21 cellular contexts compared by ENCODE assay signal in the genomic region with DNA sequence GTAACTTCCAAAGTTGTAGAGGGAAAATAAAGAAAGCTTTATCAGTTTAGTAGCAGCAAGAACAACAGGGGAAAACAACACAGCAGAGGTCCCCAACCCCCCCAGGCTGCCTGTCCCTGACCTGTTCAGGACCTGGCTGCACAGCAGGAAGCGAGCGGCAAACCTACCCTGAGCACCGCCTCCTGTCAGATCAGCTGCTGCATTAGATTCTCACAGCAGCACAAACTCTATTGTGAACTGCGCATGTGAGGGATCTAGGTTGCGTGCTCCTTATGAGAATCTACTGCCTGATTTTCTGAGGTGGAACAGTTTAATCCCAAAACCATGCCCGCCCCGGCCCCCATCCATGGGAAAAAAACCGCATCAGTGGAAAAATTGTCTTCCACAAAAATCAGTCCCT. TPM values are rescaled to one million over a fixed set of nuclear protein-coding genes. Genes with fewer than 3 reads are reported as not detected.
A peak's percentile ranks its signal among the peaks of the same experiment; 100 is the strongest.
DNase-seq lines count a peak whose midpoint lies in the region; ATAC-seq and TF ChIP-seq lines count a peak whose summit lies in the region.
"Had no signal": no experiment of that assay in that cellular context is flagged by ENCODE, and none has a peak within 500 bp of the region (broad histone marks: within the 10 kb centered on the region; RNA-seq: fewer than 3 reads in every experiment).

No MANE protein-coding gene starts in this region.

- peak; percentile 5 for DNase-seq in stimulated activated CD4-positive, alpha-beta T cell treated with anti-CD3 and anti-CD28 coated beads, Interleukin-15, amount 100 ng/mL, for 24 hours
- no peak for DNase-seq in stimulated activated CD4-positive, alpha-beta T cell treated with anti-CD3 and anti-CD28 coated beads, Interleukin-2, amount 100 ng/mL, for 24 hours
- DNase-seq in glutamatergic neuron (peak; percentile 30), NCI-H526 treated with DMSO at 0.1 percent for 48 hours (lab: John Stamatoyannopoulos, UW) (no peak)
- DNase-seq in CD8-positive, alpha-beta T cell = no peak
- DNase-seq: 8988T; activated CD4-positive, alpha-beta T cell treated with anti-CD3 and anti-CD28 coated beads, Interleukin-2, amount 10 ng/mL, durations not matched to agents 7 days and 5 days; activated CD8-positive, alpha-beta memory T cell treated with anti-CD3 and anti-CD28 coated beads, Interleukin-2, amount 50 U/mL, for 4 hours; activated effector memory CD4-positive, alpha-beta T cell treated with anti-CD3 and anti-CD28 coated beads, Interleukin-2, amount 50 U/mL, for 16 hours; left lung; mucosa of descending colon; NCI-H1105 treated with DMSO at 0.1 percent for 48 hours; stimulated activated CD4-positive, alpha-beta T cell treated with anti-CD3 and anti-CD28 coated beads, Interleukin-4, amount 100 ng/mL, for 4 hours; T1000 had no signal

- TF ChIP-seq CTCF in glutamatergic neuron (IDR thresholded peaks at IDR 0.05; ENCODE audit: partially characterized antibody, unreplicated experiment) (no peak), nephron (IDR thresholded peaks at IDR 0.05; ENCODE audit: unreplicated experiment in 3 of 3) (no peak)
- no peak for TF ChIP-seq CTCF in CD8-positive, alpha-beta T cell (IDR thresholded peaks at IDR 0.05)

- no peaks in the 10 kb centered on the region for H3K27me3 Mint-ChIP-seq in glutamatergic neuron (ENCODE audit: unreplicated experiment)
- no peaks in the 10 kb centered on the region for H3K27me3 Mint-ChIP-seq in nephron (ENCODE audit: low read depth)
- no peaks in the 10 kb centered on the region for H3K27me3 Mint-ChIP-seq in CD8-positive, alpha-beta T cell (ENCODE audit: low read depth)
- no peaks in the 10 kb centered on the region for H3K27me3 Mint-ChIP-seq in stimulated activated memory B cell treated with anti-CD40 and anti-IgM and Interleukin-4, amounts not matched to agents 10 μg/mL and 1 μg/mL and 100 μg/mL, for 72 hours
- H3K27me3 Mint-ChIP-seq: activated CD4-positive, alpha-beta T cell treated with anti-CD3 and anti-CD28 coated beads, Interleukin-2, amount 10 ng/mL, durations not matched to agents 7 days and 5 days had no signal

- no peaks in the 10 kb centered on the region for H3K36me3 ChIP-seq in CD8-positive, alpha-beta T cell (ENCODE audit: insufficient read depth, low read length)

- CTCF ChIA-PET in CD8-positive, alpha-beta T cell (lab: Charles Lee) = no interaction called here

- H3K27me3 ChIP-seq in CD8-positive, alpha-beta T cell (ENCODE audit: insufficient read depth, low read length) = no peaks in the 10 kb centered on the region
- H3K27me3 ChIP-seq: BLaER1 treated with 17β-estradiol and CSF1 and Interleukin-3, amounts not matched to agents 10 nM and 100 nM; left lung; suprapubic skin had no signal

- no peak overlapping the region for H3K4me3 Mint-ChIP-seq in glutamatergic neuron (ENCODE audit: unreplicated experiment)
- no peak overlapping the region for H3K4me3 Mint-ChIP-seq in nephron
- H3K4me3 Mint-ChIP-seq in CD8-positive, alpha-beta T cell = no peak overlapping the region
- H3K4me3 Mint-ChIP-seq in stimulated activated memory B cell treated with anti-CD40 and anti-IgM and Interleukin-4, amounts not matched to agents 10 μg/mL and 1 μg/mL and 100 μg/mL, for 72 hours = no peak overlapping the region
- H3K4me3 Mint-ChIP-seq: activated CD4-positive, alpha-beta T cell treated with anti-CD3 and anti-CD28 coated beads, Interleukin-2, amount 10 ng/mL, durations not matched to agents 7 days and 5 days had no signal

- H3K9me3 Mint-ChIP-seq in glutamatergic neuron (ENCODE audit: unreplicated experiment) (no peaks in the 10 kb centered on the region), nephron (no peaks in the 10 kb centered on the region)
- H3K9me3 Mint-ChIP-seq in CD8-positive, alpha-beta T cell = no peaks in the 10 kb centered on the region
- H3K9me3 Mint-ChIP-seq in stimulated activated memory B cell treated with anti-CD40 and anti-IgM and Interleukin-4, amounts not matched to agents 10 μg/mL and 1 μg/mL and 100 μg/mL, for 72 hours = no peaks in the 10 kb centered on the region
- H3K9me3 Mint-ChIP-seq: activated CD4-positive, alpha-beta T cell treated with anti-CD3 and anti-CD28 coated beads, Interleukin-2, amount 10 ng/mL, durations not matched to agents 7 days and 5 days had no signal

- no peak overlapping the region for H3K27ac Mint-ChIP-seq in glutamatergic neuron (ENCODE audit: unreplicated experiment)
- H3K27ac Mint-ChIP-seq in nephron = peak overlapping the region in 2 of 3 experiments; percentile 15 to 21
- H3K27ac Mint-ChIP-seq in CD8-positive, alpha-beta T cell = no peak overlapping the region
- H3K27ac Mint-ChIP-seq in stimulated activated memory B cell treated with anti-CD40 and anti-IgM and Interleukin-4, amounts not matched to agents 10 μg/mL and 1 μg/mL and 100 μg/mL, for 72 hours = no peak overlapping the region
- H3K27ac Mint-ChIP-seq: activated CD4-positive, alpha-beta T cell treated with anti-CD3 and anti-CD28 coated beads, Interleukin-2, amount 10 ng/mL, durations not matched to agents 7 days and 5 days had no signal

- intact Hi-C loops in CD8-positive, alpha-beta T cell (cut with DNase I, micrococcal nuclease) = no loop called here

- H3K4me1 ChIP-seq in CD8-positive, alpha-beta T cell (ENCODE audit: insufficient read depth, low read length) = no peaks in the 10 kb centered on the region
- H3K4me1 ChIP-seq: left lung, suprapubic skin had no signal

- H3K4me1 Mint-ChIP-seq in glutamatergic neuron (ENCODE audit: low read depth, unreplicated experiment) (no peaks in the 10 kb centered on the region), nephron (peaks cover 17% of the 10 kb centered on the region)
- no peaks in the 10 kb centered on the region for H3K4me1 Mint-ChIP-seq in CD8-positive, alpha-beta T cell (ENCODE audit: low read depth)
- no peaks in the 10 kb centered on the region for H3K4me1 Mint-ChIP-seq in stimulated activated memory B cell treated with anti-CD40 and anti-IgM and Interleukin-4, amounts not matched to agents 10 μg/mL and 1 μg/mL and 100 μg/mL, for 72 hours

- POLR2A ChIA-PET in CD8-positive, alpha-beta T cell (lab: Charles Lee) = interaction anchor here (0.6 kb wide), 1 partner anchor 9 kb away, joined by 3 read pairs; no protein-coding TSS in a partner anchor

- no peak overlapping the region for H3K27ac ChIP-seq in CD8-positive, alpha-beta T cell (ENCODE audit: low read depth, low read length)
- H3K27ac ChIP-seq: BLaER1 treated with 17β-estradiol and CSF1 and Interleukin-3, amounts not matched to agents 10 nM and 100 nM; left lung; SK-N-MC; suprapubic skin had no signal

- H3K36me3 Mint-ChIP-seq in glutamatergic neuron (ENCODE audit: unreplicated experiment) = no peaks in the 10 kb centered on the region
- peaks cover 21% of the 10 kb centered on the region for H3K36me3 Mint-ChIP-seq in nephron (ENCODE audit: low read depth)
- H3K36me3 Mint-ChIP-seq in CD8-positive, alpha-beta T cell = peaks cover 16% of the 10 kb centered on the region
- peaks cover 31% of the 10 kb centered on the region for H3K36me3 Mint-ChIP-seq in stimulated activated memory B cell treated with anti-CD40 and anti-IgM and Interleukin-4, amounts not matched to agents 10 μg/mL and 1 μg/mL and 100 μg/mL, for 72 hours

- ATAC-seq in CD8-positive, alpha-beta T cell = no peak
- no peak for ATAC-seq in GM18868 (IDR thresholded peaks at IDR 0.05; ENCODE audit: unreplicated experiment)
- no peak for ATAC-seq in stimulated activated memory B cell treated with anti-CD40 and anti-IgM and Interleukin-4, amounts not matched to agents 10 μg/mL and 1 μg/mL and 100 μg/mL, for 72 hours
- ATAC-seq: left lung had no signal

- no peaks in the 10 kb centered on the region for H3K9me3 ChIP-seq in CD8-positive, alpha-beta T cell (ENCODE audit: low read length)
- H3K9me3 ChIP-seq: BLaER1 treated with 17β-estradiol and CSF1 and Interleukin-3, amounts not matched to agents 10 nM and 100 nM; left lung; mucosa of descending colon; suprapubic skin had no signal

- H3K4me3 ChIP-seq in CD8-positive, alpha-beta T cell (ENCODE audit: low read depth, low read length) = no peak overlapping the region
- H3K4me3 ChIP-seq: BLaER1 treated with 17β-estradiol and CSF1 and Interleukin-3, amounts not matched to agents 10 nM and 100 nM; left lung; mucosa of descending colon; SK-N-MC; suprapubic skin had no signal

RNA-seq across cellular contexts. Expression of a gene that starts 40.3 kb away (rescaled TPM):
- not detected for total RNA-seq in glutamatergic neuron (ENCODE audit: unreplicated experiment)
- total RNA-seq in CD8-positive, alpha-beta T cell = under 1 TPM in 1 of 2 experiments, not detected in 1; 0.79 TPM
- total RNA-seq: activated CD4-positive, alpha-beta T cell treated with anti-CD3 and anti-CD28 coated beads, Interleukin-2, amount 10 ng/mL, durations not matched to agents 7 days and 5 days; left lung; skeletal muscle tissue had no signal

Comparison
In these comparisons a context has a peak if more than half of its experiments do, and no peak if none do; other contexts are left out.
1. DNase-seq: peak in stimulated activated CD4-positive, alpha-beta T cell treated with anti-CD3 and anti-CD28 coated beads, Interleukin-15, amount 100 ng/mL, for 24 hours (single experiment) and glutamatergic neuron (single experiment); none in stimulated activated CD4-positive, alpha-beta T cell treated with anti-CD3 and anti-CD28 coated beads, Interleukin-2, amount 100 ng/mL, for 24 hours (0 of 2), NCI-H526 treated with DMSO at 0.1 percent for 48 hours (single experiment) and CD8-positive, alpha-beta T cell (0 of 7).
2. H3K27ac Mint-ChIP-seq: peak in nephron (2 of 3); none in glutamatergic neuron (single experiment), CD8-positive, alpha-beta T cell (single experiment) and stimulated activated memory B cell treated with anti-CD40 and anti-IgM and Interleukin-4, amounts not matched to agents 10 μg/mL and 1 μg/mL and 100 μg/mL, for 72 hours (single experiment).